In genomic region chr10:101570764-101571572, GRCh38 we compare ENCODE assay signal across 8 cellular contexts. TPM values are rescaled to one million over a fixed set of nuclear protein-coding genes. Genes with fewer than 3 reads are reported as not detected.
DNase-seq lines count a peak whose midpoint lies in the region; ATAC-seq and TF ChIP-seq lines count a peak whose summit lies in the region.

No MANE protein-coding gene starts in this region.

- no peak overlapping the region for H3K4me3 Mint-ChIP-seq in CD8-positive, alpha-beta T cell

- peak overlapping the region; percentile 75 for H4K91ac ChIP-seq in mesenchymal stem cell (ENCODE audit: low read length)

- no peak overlapping the region for H3K14ac ChIP-seq in mesenchymal stem cell (ENCODE audit: low read length in 2 of 2)

- H2AFZ ChIP-seq in mesenchymal stem cell (ENCODE audit: low read depth, low read length): no peak overlapping the region

- no peaks in the 10 kb centered on the region for H3K9me3 Mint-ChIP-seq in CD8-positive, alpha-beta T cell

- H3K27me3 ChIP-seq in CD8-positive, alpha-beta T cell (ENCODE audit: insufficient read depth, low read length): peaks cover 26% of the 10 kb centered on the region
- H3K27me3 ChIP-seq in mesenchymal stem cell (ENCODE audit: control insufficient read depth in 1 of 2, insufficient read depth in 1 of 2, low read length in 2 of 2): peaks cover 41 to 48% of the 10 kb centered on the region in 2 experiments

- peak overlapping the region; percentile 42 for H3K4me3 ChIP-seq in CD8-positive, alpha-beta T cell (ENCODE audit: low read depth, low read length)
- H3K4me3 ChIP-seq in cardiac fibroblast (replicated peaks in 1 of 2; ENCODE audit: low read depth in 2 of 2, low read length in 2 of 2) (peak overlapping the region; percentile 63 to 66), mesenchymal stem cell (ENCODE audit: insufficient read depth in 1 of 2, low read depth in 1 of 2, low read length in 2 of 2) (peak overlapping the region; percentile 53 to 76)

- no peak overlapping the region for H2AK5ac ChIP-seq in mesenchymal stem cell (ENCODE audit: low read length, severe bottlenecking)

- H2BK15ac ChIP-seq in mesenchymal stem cell (ENCODE audit: low read depth, poor library complexity, severe bottlenecking): no peak overlapping the region

- peaks cover 16% of the 10 kb centered on the region for H3K4me1 ChIP-seq in CD8-positive, alpha-beta T cell (ENCODE audit: insufficient read depth, low read length)
- peaks cover 25% of the 10 kb centered on the region for H3K4me1 ChIP-seq in mesenchymal stem cell (ENCODE audit: control insufficient read depth, insufficient read depth, low read depth, low read length)

- H2BK12ac ChIP-seq in mesenchymal stem cell (ENCODE audit: low read length in 2 of 2): no peak overlapping the region

- no peak for DNase-seq in CD8-positive, alpha-beta T cell
- DNase-seq in KBM-7: peak; percentile 58
- no peak for DNase-seq in cardiac fibroblast (ENCODE audit: low read depth in 2 of 2)
- DNase-seq in mesenchymal stem cell: no peak
- DNase-seq in LoVo (ENCODE audit: low spot score): no peak
- DNase-seq in NCI-H2081 treated with DMSO at 0.1 percent for 48 hours (lab: John Stamatoyannopoulos, UW): no peak
- DNase-seq in SW 1271 (lab: John Stamatoyannopoulos, UW): no peak

- H3K4me2 ChIP-seq in mesenchymal stem cell (ENCODE audit: low read length, poor library complexity, severe bottlenecking): peak overlapping the region; percentile 88

- H3K23ac ChIP-seq in mesenchymal stem cell (ENCODE audit: low read length in 2 of 2): peak overlapping the region in 1 of 2 experiments; percentile 46

- in situ Hi-C loops in KBM-7 (cut with MboI; ENCODE audit: low pct_unique_long_range_greater_than_20kb, low sequenced_read_pairs): loop anchor here (25.0 kb wide), 1 partner anchor 284 kb away; no protein-coding TSS in a partner anchor

- no peak for TF ChIP-seq CTCF in CD8-positive, alpha-beta T cell (IDR thresholded peaks at IDR 0.05)
- TF ChIP-seq CTCF in cardiac fibroblast (IDR thresholded peaks at IDR 0.05; ENCODE audit: low read depth, low read length): no peak

- CTCF ChIA-PET in CD8-positive, alpha-beta T cell (lab: Charles Lee): interaction anchor here (0.5 to 10.2 kb wide), 29 partner anchors 10 to 475 kb away, joined by 3 to 118 read pairs (median 4); partner anchors contain the start of genes DPCD and POLL

- H3K27ac Mint-ChIP-seq in CD8-positive, alpha-beta T cell: no peak overlapping the region

- peak overlapping the region; percentile 13 to 46 for H3K4ac ChIP-seq in mesenchymal stem cell (ENCODE audit: low read depth in 1 of 2, low read length in 2 of 2)

- intact Hi-C loops in CD8-positive, alpha-beta T cell (cut with DNase I, micrococcal nuclease): loop anchor here (1.0 kb wide), 6 partner anchors 17 to 409 kb away; partner anchors contain the start of genes DPCD (in 1 of the 2), FBXW4 (in 1 of the 2) and POLL (in 1 of the 2)

- no peak overlapping the region for H2BK120ac ChIP-seq in mesenchymal stem cell (ENCODE audit: low read depth, low read length)

- no peak overlapping the region for H3K27ac ChIP-seq in CD8-positive, alpha-beta T cell (ENCODE audit: low read depth, low read length)
- no peak overlapping the region for H3K27ac ChIP-seq in mesenchymal stem cell (ENCODE audit: low read length, poor library complexity, severe bottlenecking)

- H3K9me3 ChIP-seq in CD8-positive, alpha-beta T cell (ENCODE audit: low read length): no peaks in the 10 kb centered on the region
- H3K9me3 ChIP-seq in mesenchymal stem cell (ENCODE audit: control insufficient read depth, low read length): peaks cover 6% of the 10 kb centered on the region

- whole genome bisulfite sequencing in mesenchymal stem cell: 53% methylated on average over 22 of the region's 22 CpGs

- H3K9ac ChIP-seq in mesenchymal stem cell (ENCODE audit: low read length): peak overlapping the region; percentile 86

- H3K18ac ChIP-seq in mesenchymal stem cell (ENCODE audit: low read depth in 1 of 2, low read length in 2 of 2): peak overlapping the region in 1 of 2 experiments; percentile 14

- no peak overlapping the region for H2BK5ac ChIP-seq in mesenchymal stem cell (ENCODE audit: low read depth, low read length, poor library complexity, severe bottlenecking)

- H3K27me3 Mint-ChIP-seq in CD8-positive, alpha-beta T cell (ENCODE audit: low read depth): peaks cover 33% of the 10 kb centered on the region

- peak overlapping the region; percentile 9 for H4K8ac ChIP-seq in mesenchymal stem cell (ENCODE audit: low read length)

- ATAC-seq in CD8-positive, alpha-beta T cell: no peak
- no peak for ATAC-seq in GM21576 (IDR thresholded peaks at IDR 0.05; ENCODE audit: unreplicated experiment)

- H3K36me3 Mint-ChIP-seq in CD8-positive, alpha-beta T cell: peaks cover 2% of the 10 kb centered on the region

- POLR2A ChIA-PET in CD8-positive, alpha-beta T cell (lab: Charles Lee): no interaction called here

- no peaks in the 10 kb centered on the region for H3K79me1 ChIP-seq in mesenchymal stem cell (replicated peaks; ENCODE audit: low read length, poor library complexity, severe bottlenecking)

- H3K36me3 ChIP-seq in CD8-positive, alpha-beta T cell (ENCODE audit: insufficient read depth, low read length): no peaks in the 10 kb centered on the region
- H3K36me3 ChIP-seq in mesenchymal stem cell (ENCODE audit: control insufficient read depth in 1 of 2, insufficient read depth in 2 of 2, low read depth in 1 of 2, low read length in 2 of 2): no peaks in the 10 kb centered on the region

- peaks cover 20% of the 10 kb centered on the region for H3K4me1 Mint-ChIP-seq in CD8-positive, alpha-beta T cell (ENCODE audit: low read depth)

RNA-seq across cellular contexts. Expression of gene POLL, which starts 17.1 kb away (rescaled TPM):
- 10 to 100 TPM; 19.9 to 23.0 TPM for total RNA-seq in CD8-positive, alpha-beta T cell
- polyA plus RNA-seq in mesenchymal stem cell (2013, experiment 1 of 2): 13.6 TPM
- 12.5 TPM for polyA plus RNA-seq in mesenchymal stem cell (2013, experiment 2 of 2)

RNA-seq across cellular contexts. Expression of gene DPCD, which starts 17.2 kb away (rescaled TPM):
- 1 to 10 TPM in 1 of 2 experiments, not detected in 1; 1.0 TPM for total RNA-seq in CD8-positive, alpha-beta T cell
- 37.7 TPM for polyA plus RNA-seq in mesenchymal stem cell (2013, experiment 1 of 2)
- 36.7 TPM for polyA plus RNA-seq in mesenchymal stem cell (2013, experiment 2 of 2)
